Comparison of ENCODE assay signal across 15 cellular contexts in the genomic region with DNA sequence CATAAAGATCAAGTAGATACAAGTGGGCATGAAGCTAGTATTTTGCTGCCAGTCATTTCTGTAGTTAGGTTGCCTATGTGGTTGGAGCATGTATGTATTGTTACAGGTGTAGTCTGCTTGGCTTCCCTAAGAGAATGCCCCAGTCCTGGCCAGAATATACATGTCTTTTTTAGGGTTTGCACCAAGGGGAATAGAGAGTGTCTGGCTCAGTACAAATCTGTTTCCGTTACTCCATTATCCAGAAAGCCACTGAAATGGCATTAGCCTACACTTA. TPM values are rescaled to one million over a fixed set of nuclear protein-coding genes. Genes with fewer than 3 reads are reported as not detected.
DNase-seq lines count a peak whose midpoint lies in the region; ATAC-seq and TF ChIP-seq lines count a peak whose summit lies in the region.
"Had no signal": no experiment of that assay in that cellular context is flagged by ENCODE, and none has a peak within 500 bp of the region (broad histone marks: within the 10 kb centered on the region; RNA-seq: fewer than 3 reads in every experiment).

No MANE protein-coding gene starts in this region.

- H3K9me3 ChIP-seq in trophoblast cell (ENCODE audit: insufficient read depth, low read depth, low read length) = no peaks in the 10 kb centered on the region
- no peaks in the 10 kb centered on the region for H3K9me3 ChIP-seq in body of pancreas
- H3K9me3 ChIP-seq: A549 had no signal

- H3K27me3 ChIP-seq in trophoblast cell (ENCODE audit: insufficient read depth, low read length) = no peaks in the 10 kb centered on the region
- no peaks in the 10 kb centered on the region for H3K27me3 ChIP-seq in body of pancreas

- no peaks in the 10 kb centered on the region for H3K27me3 Mint-ChIP-seq in activated CD4-positive, alpha-beta T cell treated with anti-CD3 and anti-CD28 coated beads, Interleukin-2, amount 10 ng/mL, durations not matched to agents 24 days and 14 days
- no peaks in the 10 kb centered on the region for H3K27me3 Mint-ChIP-seq in activated T-helper 1 cell treated with anti-CD3 and anti-CD28 coated beads, Interleukin-12 subunit alpha, Interleukin-12 subunit beta, Interleukin-2, Interleukin-4 antibody, amounts not matched to agents 30 ng/mL and 10 ng/mL and 1 ng/mL, durations not matched to agents 14 hours and 24 hours and 36 hours (ENCODE audit: insufficient read depth)

- no peak overlapping the region for H2AK5ac ChIP-seq in trophoblast cell (ENCODE audit: low read length)

- no peak overlapping the region for H4K12ac ChIP-seq in trophoblast cell (ENCODE audit: low read depth, low read length)

- no peak overlapping the region for H2BK120ac ChIP-seq in trophoblast cell (ENCODE audit: insufficient read depth, low read length, poor library complexity)

- H3K4me1 ChIP-seq in trophoblast cell (ENCODE audit: control insufficient read depth in 1 of 2, insufficient read depth in 2 of 2, low read length in 2 of 2) = peaks cover 0 to 2% of the 10 kb centered on the region in 2 experiments
- H3K4me1 ChIP-seq in body of pancreas = peaks cover 7% of the 10 kb centered on the region

- no peak overlapping the region for H4K8ac ChIP-seq in trophoblast cell (ENCODE audit: low read depth, low read length)

- H4K91ac ChIP-seq in trophoblast cell (ENCODE audit: low read depth, low read length) = no peak overlapping the region

- no peak overlapping the region for H3K23ac ChIP-seq in trophoblast cell (ENCODE audit: low read length)

- in situ Hi-C loops in GM13977 (cut with MboI; ENCODE audit: low pct_unique_long_range_greater_than_20kb, low sequenced_read_pairs, unreplicated experiment) = loop anchor here (25.0 kb wide), 1 partner anchor 266 kb away; no protein-coding TSS in a partner anchor

- H3K27ac Mint-ChIP-seq in activated CD4-positive, alpha-beta T cell treated with anti-CD3 and anti-CD28 coated beads, Interleukin-2, amount 10 ng/mL, durations not matched to agents 24 days and 14 days = peak overlapping the region; percentile 22
- peak overlapping the region; percentile 72 for H3K27ac Mint-ChIP-seq in activated T-helper 1 cell treated with anti-CD3 and anti-CD28 coated beads, Interleukin-12 subunit alpha, Interleukin-12 subunit beta, Interleukin-2, Interleukin-4 antibody, amounts not matched to agents 30 ng/mL and 10 ng/mL and 1 ng/mL, durations not matched to agents 14 hours and 24 hours and 36 hours

- H2BK5ac ChIP-seq in trophoblast cell (ENCODE audit: low read depth, low read length, poor library complexity) = no peak overlapping the region

- no peaks in the 10 kb centered on the region for H3K79me1 ChIP-seq in trophoblast cell (ENCODE audit: low read length)

- H3K9me3 Mint-ChIP-seq in activated CD4-positive, alpha-beta T cell treated with anti-CD3 and anti-CD28 coated beads, Interleukin-2, amount 10 ng/mL, durations not matched to agents 24 days and 14 days = peaks cover 3% of the 10 kb centered on the region
- peaks cover 4% of the 10 kb centered on the region for H3K9me3 Mint-ChIP-seq in activated T-helper 1 cell treated with anti-CD3 and anti-CD28 coated beads, Interleukin-12 subunit alpha, Interleukin-12 subunit beta, Interleukin-2, Interleukin-4 antibody, amounts not matched to agents 30 ng/mL and 10 ng/mL and 1 ng/mL, durations not matched to agents 14 hours and 24 hours and 36 hours

- H2BK12ac ChIP-seq in trophoblast cell (ENCODE audit: low read length) = no peak overlapping the region

- no peak overlapping the region for H3K27ac ChIP-seq in trophoblast cell (ENCODE audit: low read depth, low read length)
- no peak overlapping the region for H3K27ac ChIP-seq in body of pancreas
- H3K27ac ChIP-seq: A549 had no signal

- TF ChIP-seq POLR2A in body of pancreas (IDR thresholded peaks at IDR 0.05) = no peak

- H3K4me1 Mint-ChIP-seq in activated CD4-positive, alpha-beta T cell treated with anti-CD3 and anti-CD28 coated beads, Interleukin-2, amount 10 ng/mL, durations not matched to agents 24 days and 14 days = peaks cover 58% of the 10 kb centered on the region
- H3K4me1 Mint-ChIP-seq in activated T-helper 1 cell treated with anti-CD3 and anti-CD28 coated beads, Interleukin-12 subunit alpha, Interleukin-12 subunit beta, Interleukin-2, Interleukin-4 antibody, amounts not matched to agents 30 ng/mL and 10 ng/mL and 1 ng/mL, durations not matched to agents 14 hours and 24 hours and 36 hours (ENCODE audit: low read depth) = peaks cover 86% of the 10 kb centered on the region

- H2AFZ ChIP-seq in trophoblast cell (ENCODE audit: insufficient read depth, low read length, poor library complexity) = no peak overlapping the region

- ATAC-seq in HG02759 (IDR thresholded peaks at IDR 0.05; ENCODE audit: unreplicated experiment) (peak; percentile 46), body of pancreas (no peak)

- intact Hi-C loops in activated CD4-positive, alpha-beta T cell treated with anti-CD3 and anti-CD28 coated beads, Interleukin-2, amount 10 ng/mL, durations not matched to agents 24 days and 14 days (cut with micrococcal nuclease) = loop anchor here (2.0 kb wide), 2 partner anchors 15 kb away; no protein-coding TSS in a partner anchor
- intact Hi-C loops in activated T-helper 1 cell treated with anti-CD3 and anti-CD28 coated beads, Interleukin-12 subunit alpha, Interleukin-12 subunit beta, Interleukin-2, Interleukin-4 antibody, amounts not matched to agents 30 ng/mL and 10 ng/mL and 1 ng/mL, durations not matched to agents 14 hours and 24 hours and 36 hours (cut with micrococcal nuclease) = loop anchor here (5.0 kb wide), 1 partner anchor 36 kb away; no protein-coding TSS in a partner anchor
- intact Hi-C loops in body of pancreas (cut with DNase I) = no loop called here

- WGBS in trophoblast cell (ENCODE audit: extremely low coverage, insufficient coverage, insufficient read length) = no CpG with 5 or more reads among the region's 1 CpG
- 95 to 100% methylated on average over 1 of the region's 1 CpG for WGBS in body of pancreas, 2 donors

- no peak for DNase-seq in activated CD4-positive, alpha-beta T cell treated with anti-CD3 and anti-CD28 coated beads, Interleukin-2, amount 10 ng/mL, durations not matched to agents 24 days and 14 days
- DNase-seq in activated CD4-positive, alpha-beta T cell treated with anti-CD3 and anti-CD28 coated beads for 4 hours = no peak
- DNase-seq in activated T-helper 1 cell treated with anti-CD3 and anti-CD28 coated beads, Interleukin-12 subunit alpha, Interleukin-12 subunit beta, Interleukin-2, Interleukin-4 antibody, amounts not matched to agents 30 ng/mL and 10 ng/mL and 1 ng/mL, durations not matched to agents 14 hours and 24 hours and 36 hours (ENCODE audit: low spot score) = no peak
- DNase-seq in trophoblast cell = no peak
- DNase-seq in body of pancreas = no peak
- DNase-seq in GM13977 (ENCODE audit: low spot score) = no peak
- DNase-seq in NCI-H2029 (lab: John Stamatoyannopoulos, UW) = no peak
- DNase-seq: DMS 273 treated with DMSO at 0.1 percent for 48 hours; midbrain; MV-4-11; stimulated activated CD4-positive, alpha-beta T cell treated with anti-CD3 and anti-CD28 coated beads, Interleukin-15, amount 100 ng/mL, for 24 hours; stimulated activated CD8-positive, alpha-beta memory T cell treated with anti-CD3 and anti-CD28 coated beads, Interleukin-4, amount 100 ng/mL, for 48 hours; T1000 had no signal

- H3K14ac ChIP-seq in trophoblast cell (ENCODE audit: low read length) = no peak overlapping the region

- no peak for TF ChIP-seq CTCF in body of pancreas (IDR thresholded peaks at IDR 0.05)
- no peak for TF ChIP-seq CTCF in GM13977 (IDR thresholded peaks at IDR 0.05; ENCODE audit: extremely low read depth, insufficient read depth, missing control alignments)

- H3K18ac ChIP-seq in trophoblast cell (ENCODE audit: low read length) = no peak overlapping the region

- H3K4me3 ChIP-seq in trophoblast cell (ENCODE audit: low read depth, low read length) (no peak overlapping the region), body of pancreas (no peak overlapping the region)
- H3K4me3 ChIP-seq: A549 had no signal

- peak overlapping the region; percentile 49 for H3K4ac ChIP-seq in trophoblast cell (ENCODE audit: low read depth, low read length)

- no peak overlapping the region for H3K9ac ChIP-seq in trophoblast cell (ENCODE audit: low read length)

- H3K79me2 ChIP-seq in trophoblast cell (ENCODE audit: control insufficient read depth, insufficient read depth, low read length, poor library complexity) = no peaks in the 10 kb centered on the region

- H3K36me3 ChIP-seq in trophoblast cell (ENCODE audit: control insufficient read depth in 1 of 2, insufficient read depth in 2 of 2, low read length in 2 of 2) = peaks cover 5 to 8% of the 10 kb centered on the region in 2 experiments
- no peaks in the 10 kb centered on the region for H3K36me3 ChIP-seq in body of pancreas (replicated peaks in 1 of 2; ENCODE audit: insufficient read depth in 1 of 2, low read depth in 2 of 2)

- H3K36me3 Mint-ChIP-seq in activated CD4-positive, alpha-beta T cell treated with anti-CD3 and anti-CD28 coated beads, Interleukin-2, amount 10 ng/mL, durations not matched to agents 24 days and 14 days (ENCODE audit: low read depth) = peaks cover 64% of the 10 kb centered on the region
- peaks cover 51% of the 10 kb centered on the region for H3K36me3 Mint-ChIP-seq in activated T-helper 1 cell treated with anti-CD3 and anti-CD28 coated beads, Interleukin-12 subunit alpha, Interleukin-12 subunit beta, Interleukin-2, Interleukin-4 antibody, amounts not matched to agents 30 ng/mL and 10 ng/mL and 1 ng/mL, durations not matched to agents 14 hours and 24 hours and 36 hours (ENCODE audit: low read depth)

- no peak overlapping the region for H3K4me2 ChIP-seq in trophoblast cell (ENCODE audit: low read length)
- H3K4me2 ChIP-seq: A549 had no signal

- no peak overlapping the region for H3K4me3 Mint-ChIP-seq in activated CD4-positive, alpha-beta T cell treated with anti-CD3 and anti-CD28 coated beads, Interleukin-2, amount 10 ng/mL, durations not matched to agents 24 days and 14 days
- peak overlapping the region; percentile 37 for H3K4me3 Mint-ChIP-seq in activated T-helper 1 cell treated with anti-CD3 and anti-CD28 coated beads, Interleukin-12 subunit alpha, Interleukin-12 subunit beta, Interleukin-2, Interleukin-4 antibody, amounts not matched to agents 30 ng/mL and 10 ng/mL and 1 ng/mL, durations not matched to agents 14 hours and 24 hours and 36 hours

RNA-seq across cellular contexts. Expression of a gene that starts 23.2 kb away (rescaled TPM):
- total RNA-seq in activated CD4-positive, alpha-beta T cell treated with anti-CD3 and anti-CD28 coated beads, Interleukin-2, amount 10 ng/mL, durations not matched to agents 24 days and 14 days = 29.7 and 35.3 TPM in 2 replicates
- 38.5 and 42.6 TPM in 2 replicates for total RNA-seq in activated T-helper 1 cell treated with anti-CD3 and anti-CD28 coated beads, Interleukin-12 subunit alpha, Interleukin-12 subunit beta, Interleukin-2, Interleukin-4 antibody, amounts not matched to agents 30 ng/mL and 10 ng/mL and 1 ng/mL, durations not matched to agents 14 hours and 24 hours and 36 hours
- polyA plus RNA-seq in trophoblast cell (2013) = 38.6 and 40.3 TPM in 2 replicates
- total RNA-seq in body of pancreas = 10 to 100 TPM; 10.5 to 18.7 TPM
